19 cellular contexts compared by ENCODE assay signal in the genomic region with DNA sequence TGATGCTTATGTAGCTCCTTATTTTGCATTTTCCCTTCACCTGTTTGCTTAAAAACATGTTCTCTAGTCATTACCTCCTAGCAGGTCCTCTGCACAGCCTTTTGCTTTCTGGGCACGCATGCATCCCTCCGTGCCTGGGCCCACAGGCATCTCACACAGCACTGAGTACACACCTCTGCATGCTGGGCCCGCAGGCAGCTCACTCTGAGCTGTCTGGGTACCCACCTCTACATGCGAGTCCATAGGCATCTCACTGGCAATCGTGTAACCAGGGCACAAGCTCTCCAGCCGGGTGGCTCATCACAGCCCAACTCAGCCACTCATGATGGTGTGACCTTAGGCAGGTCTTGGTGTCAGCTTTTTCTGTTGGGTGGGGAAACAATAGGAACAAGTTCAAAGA.
"Had no signal": no experiment of that assay in that cellular context is flagged by ENCODE, and none has a peak within 500 bp of the region (broad histone marks: within the 10 kb centered on the region; RNA-seq: fewer than 3 reads in every experiment).

No MANE protein-coding gene starts in this region.

- H3K4me3 ChIP-seq: breast epithelium, coronary artery, gastroesophageal sphincter had no signal

- FAIRE-seq: islet of Langerhans had no signal

- H3K4me1 Mint-ChIP-seq: activated B cell treated with CpG ODN at 0.5 μM for 24 hours; activated CD4-positive, alpha-beta memory T cell treated with anti-CD3 and anti-CD28 coated beads, Interleukin-2, amount 10 ng/mL, durations not matched to agents 7 days and 5 days; activated T-helper 17 cell treated with anti-CD3 and anti-CD28 coated beads, Interleukin-2, amount 50 U/mL, for 72 hours; endodermal cell; mesothelial cell of epicardium; natural killer cell; T-cell had no signal

- H3K27ac Mint-ChIP-seq: activated CD4-positive, alpha-beta memory T cell treated with anti-CD3 and anti-CD28 coated beads, Interleukin-2, amount 10 ng/mL, durations not matched to agents 7 days and 5 days; activated naive CD4-positive, alpha-beta T cell treated with anti-CD3 and anti-CD28 coated beads, Interleukin-2, amount 50 U/mL, for 72 hours; activated T-helper 17 cell treated with anti-CD3 and anti-CD28 coated beads, Interleukin-2, amount 50 U/mL, for 72 hours; endodermal cell; mesothelial cell of epicardium; T-cell had no signal

- ATAC-seq: activated naive CD4-positive, alpha-beta T cell treated with anti-CD3 and anti-CD28 coated beads, Interleukin-2, amount 50 U/mL, for 72 hours; activated T-helper 17 cell treated with anti-CD3 and anti-CD28 coated beads, Interleukin-2, amount 50 U/mL, for 72 hours; gastroesophageal sphincter; left cardiac atrium; natural killer cell; stimulated activated naive CD8-positive, alpha-beta T cell treated with anti-CD3 and anti-CD28 coated beads, Interleukin-15, Interleukin-2, amounts not matched to agents 100 U/mL and 50 U/mL, for 24 hours had no signal

- H3K27me3 Mint-ChIP-seq: activated B cell treated with CpG ODN at 0.5 μM for 24 hours; activated CD4-positive, alpha-beta memory T cell treated with anti-CD3 and anti-CD28 coated beads, Interleukin-2, amount 10 ng/mL, durations not matched to agents 7 days and 5 days; activated T-helper 17 cell treated with anti-CD3 and anti-CD28 coated beads, Interleukin-2, amount 50 U/mL, for 72 hours; T-cell had no signal

- H3K27me3 ChIP-seq: breast epithelium, gastroesophageal sphincter had no signal

- H3K4me3 Mint-ChIP-seq: activated B cell treated with CpG ODN at 0.5 μM for 24 hours; activated CD4-positive, alpha-beta memory T cell treated with anti-CD3 and anti-CD28 coated beads, Interleukin-2, amount 10 ng/mL, durations not matched to agents 7 days and 5 days; activated T-helper 17 cell treated with anti-CD3 and anti-CD28 coated beads, Interleukin-2, amount 50 U/mL, for 72 hours; endodermal cell; mesothelial cell of epicardium; natural killer cell; T-cell had no signal

- H3K9me3 ChIP-seq: gastroesophageal sphincter had no signal

- H3K27ac ChIP-seq: breast epithelium, coronary artery, gastroesophageal sphincter had no signal

- H3K9me3 Mint-ChIP-seq: activated B cell treated with CpG ODN at 0.5 μM for 24 hours; activated CD4-positive, alpha-beta memory T cell treated with anti-CD3 and anti-CD28 coated beads, Interleukin-2, amount 10 ng/mL, durations not matched to agents 7 days and 5 days; activated naive CD4-positive, alpha-beta T cell treated with anti-CD3 and anti-CD28 coated beads, Interleukin-2, amount 50 U/mL, for 72 hours; activated T-helper 17 cell treated with anti-CD3 and anti-CD28 coated beads, Interleukin-2, amount 50 U/mL, for 72 hours; natural killer cell; T-cell had no signal

- H3K4me1 ChIP-seq: breast epithelium, gastroesophageal sphincter had no signal

- DNase-seq: activated B cell treated with CpG ODN at 0.5 μM for 24 hours; activated CD4-positive, alpha-beta memory T cell treated with anti-CD3 and anti-CD28 coated beads, Interleukin-2, amount 10 ng/mL, durations not matched to agents 7 days and 5 days; activated CD4-positive, alpha-beta T cell treated with anti-CD3 and anti-CD28 coated beads for 48 hours; cerebellar nuclear complex; endodermal cell; head of caudate nucleus; left cardiac atrium; natural killer cell; stimulated activated CD4-positive, alpha-beta T cell treated with anti-CD3 and anti-CD28 coated beads, Interleukin-4, amount 100 ng/mL, for 24 hours; stimulated activated naive CD8-positive, alpha-beta T cell treated with anti-CD3 and anti-CD28 coated beads, Interleukin-15, Interleukin-2, amounts not matched to agents 100 U/mL and 50 U/mL, for 24 hours; T-cell; T-helper 9 cell had no signal
